In the genomic region with DNA sequence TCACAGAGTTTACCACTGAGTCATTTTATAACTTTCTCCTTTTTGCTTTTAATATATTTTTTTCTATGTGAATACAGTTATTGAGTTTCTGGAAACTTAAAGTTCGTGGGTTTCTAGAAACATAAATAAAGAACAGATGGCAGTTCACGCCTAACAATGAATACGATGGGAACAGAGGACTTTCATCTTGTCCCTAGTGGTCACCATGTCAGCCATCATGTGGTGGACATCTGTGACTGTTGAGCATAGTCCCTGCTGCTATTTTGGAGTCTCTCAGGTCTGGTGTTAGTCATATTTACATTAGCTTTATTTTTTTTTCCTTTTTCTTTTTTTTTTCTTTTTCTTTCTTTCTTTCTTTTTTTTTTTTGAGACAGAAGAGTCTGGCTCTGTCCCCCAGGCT, we compare ENCODE assay signal across 12 cellular contexts.
DNase-seq lines count a peak whose midpoint lies in the region; FAIRE-seq lines count a peak whose summit lies in the region.
"Had no signal": no experiment of that assay in that cellular context is flagged by ENCODE, and none has a peak within 500 bp of the region (broad histone marks: within the 10 kb centered on the region; RNA-seq: fewer than 3 reads in every experiment).

No MANE protein-coding gene starts in this region.

- peak; percentile 90 for FAIRE-seq in endometrium (lab: Jason Lieb, UNC)
- FAIRE-seq: A549, H1 had no signal

- DNase-seq in LHCN-M2 (ENCODE audit: low read depth) (peak; percentile 13), myocyte (ENCODE audit: low read depth) (peak; percentile 24), NCI-H82 (lab: John Stamatoyannopoulos, UW) (no peak)
- DNase-seq in activated effector memory CD4-positive, alpha-beta T cell treated with Interleukin-2 at 50 U/mL for 16 hours: no peak
- DNase-seq in activated CD4-positive, alpha-beta T cell treated with anti-CD3 and anti-CD28 coated beads for 48 hours: no peak
- DNase-seq: CD8-positive, alpha-beta T cell; COR-L47; DMS53; GF-D8 had no signal

Comparison
In these comparisons a context has a peak if more than half of its experiments do, and no peak if none do; other contexts are left out.
1. DNase-seq: peak in LHCN-M2 (single experiment) and myocyte (single experiment); none in activated effector memory CD4-positive, alpha-beta T cell treated with Interleukin-2 at 50 U/mL for 16 hours (single experiment), activated CD4-positive, alpha-beta T cell treated with anti-CD3 and anti-CD28 coated beads for 48 hours (single experiment) and NCI-H82 (single experiment).